In genomic region chr6:44176130-44176934, GRCh38 we compare ENCODE assay signal across 3 cellular contexts.
TF ChIP-seq lines count a peak whose summit lies in the region.

No MANE protein-coding gene starts in this region.

TF ChIP-seq in SK-N-SH, 30 proteins besides CTCF, POLR2A, EP300 and RAD21 (continues in another document):
- no peak for TF ChIP-seq MAX (IDR thresholded peaks at IDR 0.05; ENCODE audit: low read depth)
- TF ChIP-seq SMC3 (IDR thresholded peaks at IDR 0.05; ENCODE audit: low read depth, low read length): no peak
- no peak for TF ChIP-seq ZBTB33 (IDR thresholded peaks at IDR 0.05; ENCODE audit: borderline replicate concordance, low read depth)
- no peak for TF ChIP-seq IRF3 (IDR thresholded peaks at IDR 0.05; ENCODE audit: low read depth, low read length)
- TF ChIP-seq CHD2 (IDR thresholded peaks at IDR 0.05; ENCODE audit: low read length, partially characterized antibody): no peak
- TF ChIP-seq SIN3A (IDR thresholded peaks at IDR 0.05; ENCODE audit: borderline replicate concordance, low read depth, low read length): no peak
- no peak for TF ChIP-seq EZH2phosphoT487 (IDR thresholded peaks at IDR 0.05; ENCODE audit: borderline replicate concordance, low read depth)
- no peak for TF ChIP-seq GABPA (IDR thresholded peaks at IDR 0.05; ENCODE audit: low read depth)
- no peak for TF ChIP-seq POLR2AphosphoS5 (IDR thresholded peaks at IDR 0.05; ENCODE audit: low read depth, low read length)
- no peak for TF ChIP-seq JUND (IDR thresholded peaks at IDR 0.05)
- TF ChIP-seq GATA2 (CRISPR knock-in tag; IDR thresholded peaks at IDR 0.05): no peak
- no peak for TF ChIP-seq USF1 (IDR thresholded peaks at IDR 0.05; ENCODE audit: borderline replicate concordance, low read depth)
- TF ChIP-seq RCOR1 (IDR thresholded peaks at IDR 0.05; ENCODE audit: low read length): no peak
- TF ChIP-seq YY1 (IDR thresholded peaks at IDR 0.05; ENCODE audit: low read depth): no peak
- TF ChIP-seq MXI1 (IDR thresholded peaks at IDR 0.05; ENCODE audit: low read depth, low read length): no peak
- no peak for TF ChIP-seq FOXJ3 (CRISPR knock-in tag; IDR thresholded peaks at IDR 0.05)
- TF ChIP-seq MEF2A (IDR thresholded peaks at IDR 0.05; ENCODE audit: borderline replicate concordance, low read depth): no peak
- TF ChIP-seq TEAD4 (IDR thresholded peaks at IDR 0.05; ENCODE audit: borderline replicate concordance, insufficient read depth): no peak
- TF ChIP-seq ELF1 (IDR thresholded peaks at IDR 0.05): no peak

TF ChIP-seq in SK-N-SH treated with all-trans-retinoic acid at 6 μM for 48 hours, 23 proteins besides CTCF, POLR2A, EP300 and RAD21:
- TF ChIP-seq TOX (CRISPR knock-in tag; IDR thresholded peaks at IDR 0.05; ENCODE audit: borderline replicate concordance) (no peak), GLIS3 (CRISPR knock-in tag; IDR thresholded peaks at IDR 0.05) (no peak), ARNTL (CRISPR knock-in tag; IDR thresholded peaks at IDR 0.05; ENCODE audit: borderline replicate concordance, low read depth) (no peak), POU6F1 (CRISPR knock-in tag; IDR thresholded peaks at IDR 0.05; ENCODE audit: borderline replicate concordance, low read depth) (no peak), ZFP30 (CRISPR knock-in tag; IDR thresholded peaks at IDR 0.05) (no peak), ZNF70 (CRISPR knock-in tag; IDR thresholded peaks at IDR 0.05) (no peak), ZNF8 (CRISPR knock-in tag; IDR thresholded peaks at IDR 0.05) (no peak), ZFP3 (CRISPR knock-in tag; IDR thresholded peaks at IDR 0.05) (no peak), TSHZ2 (CRISPR knock-in tag; IDR thresholded peaks at IDR 0.05) (no peak), ZC3H10 (CRISPR knock-in tag; IDR thresholded peaks at IDR 0.05) (no peak)

TF ChIP-seq in IMR-90, 13 proteins besides CTCF, POLR2A, EP300 and RAD21:
- TF ChIP-seq RCOR1 (IDR thresholded peaks at IDR 0.05; ENCODE audit: insufficient replicate concordance, low read length) (no peak), FOS (IDR thresholded peaks at IDR 0.05; ENCODE audit: low read depth, low read length) (no peak), CEBPB (IDR thresholded peaks at IDR 0.05; ENCODE audit: low read depth, low read length) (no peak), SMC3 (IDR thresholded peaks at IDR 0.05; ENCODE audit: low read depth, low read length) (no peak), ELK1 (IDR thresholded peaks at IDR 0.05; ENCODE audit: borderline replicate concordance, low read depth, low read length) (no peak), MAFK (IDR thresholded peaks at IDR 0.05; ENCODE audit: low read depth, low read length) (no peak), RFX5 (IDR thresholded peaks at IDR 0.05; ENCODE audit: low read depth, low read length) (no peak), MXI1 (IDR thresholded peaks at IDR 0.05; ENCODE audit: borderline replicate concordance, low read depth, low read length) (no peak), MAZ (IDR thresholded peaks at IDR 0.05; ENCODE audit: borderline replicate concordance, low read depth, low read length) (no peak), USF2 (IDR thresholded peaks at IDR 0.05; ENCODE audit: low read depth, low read length) (no peak)
